ENCODE assay signal across 8 cellular contexts in genomic region chr6:155530219-155530834, GRCh38.
A peak's percentile ranks its signal among the peaks of the same experiment; 100 is the strongest.
DNase-seq lines count a peak whose midpoint lies in the region; ATAC-seq and TF ChIP-seq lines count a peak whose summit lies in the region.

No MANE protein-coding gene starts in this region.

- H3K9me3 Mint-ChIP-seq in brain, result peaks cover 16 to 19% (median 17%) of the 10 kb centered on the region in 5 experiments

- peaks cover 0 to 24% (median 10%) of the 10 kb centered on the region in 11 donors for H3K9me3 ChIP-seq in heart right ventricle
- H3K9me3 ChIP-seq in lower lobe of right lung, result peaks cover 6% of the 10 kb centered on the region

- H3K36me3 ChIP-seq in heart right ventricle, result no peaks in the 10 kb centered on the region
- no peaks in the 10 kb centered on the region for H3K36me3 ChIP-seq in lower lobe of right lung

- peaks cover 6% of the 10 kb centered on the region for H3K36me3 Mint-ChIP-seq in brain

- ATAC-seq in heart right ventricle (peak in 2 of 8 donors; percentile 55 to 62), left ventricle myocardium superior (no peak), lower lobe of right lung (peak in 1 of 2 donors; percentile 58), GM19324 (IDR thresholded peaks at IDR 0.05; ENCODE audit: low FRiP score, unreplicated experiment) (no peak)

- H3K27me3 ChIP-seq in heart right ventricle (no peaks in the 10 kb centered on the region), lower lobe of right lung (ENCODE audit: low read depth) (no peaks in the 10 kb centered on the region)

- H3K4me1 ChIP-seq in heart right ventricle (peaks cover 0 to 19% (median 12%) of the 10 kb centered on the region in 9 donors), lower lobe of right lung (peaks cover 21% of the 10 kb centered on the region)

- intact Hi-C loops in heart right ventricle (cut with DNase I), result loop anchor here in 6 of 10 donors (5.0 to 10.0 kb wide), 3 partner anchors 196 to 1204 kb away; no protein-coding TSS in a partner anchor
- intact Hi-C loops in left ventricle myocardium superior (cut with micrococcal nuclease), result loop anchor here (5.0 kb wide), 1 partner anchor 203 kb away; no protein-coding TSS in a partner anchor
- intact Hi-C loops in lower lobe of right lung (cut with DNase I), result loop anchor here (5.0 kb wide), 1 partner anchor 203 kb away; no protein-coding TSS in a partner anchor

- H3K4me1 Mint-ChIP-seq in brain, result peaks cover 15% of the 10 kb centered on the region

- WGBS in heart right ventricle, 2 donors, result 48% methylated on average over 4 of the region's 4 CpGs

- DNase-seq in heart right ventricle (no peak), left ventricle myocardium superior (no peak), H4 (ENCODE audit: low spot score) (peak; percentile 18), NCI-H146 (lab: John Stamatoyannopoulos, UW) (peak; percentile 59), lower lobe of right lung (no peak)
- DNase-seq in activated CD8-positive, alpha-beta memory T cell treated with anti-CD3 and anti-CD28 coated beads, Interleukin-2, amount 50 U/mL, for 4 hours, result no peak

- no peak overlapping the region for H3K27ac Mint-ChIP-seq in brain

- H3K4me3 ChIP-seq in heart right ventricle (no peak overlapping the region), lower lobe of right lung (no peak overlapping the region)

- TF ChIP-seq CTCF in heart right ventricle (IDR thresholded peaks at IDR 0.05), result peak; percentile 23 to 78 (median 64)
- TF ChIP-seq CTCF in brain (conservative IDR thresholded peaks at IDR 0.05), result peak; percentile 74 to 80
- TF ChIP-seq CTCF in lower lobe of right lung (IDR thresholded peaks at IDR 0.05), result peak; percentile 65

- H3K4me3 Mint-ChIP-seq in brain, result no peak overlapping the region

- no peak overlapping the region for H3K27ac ChIP-seq in heart right ventricle
- no peak overlapping the region for H3K27ac ChIP-seq in lower lobe of right lung

- no peaks in the 10 kb centered on the region for H3K27me3 Mint-ChIP-seq in brain

Comparison
In these comparisons a context has a peak if more than half of its experiments do, and no peak if none do; other contexts are left out.
1. DNase-seq: peak in H4 (single experiment) and NCI-H146 (single experiment); none in heart right ventricle (0 of 2), left ventricle myocardium superior (single experiment), lower lobe of right lung (single experiment) and activated CD8-positive, alpha-beta memory T cell treated with anti-CD3 and anti-CD28 coated beads, Interleukin-2, amount 50 U/mL, for 4 hours (single experiment).
2. Peak in every context shown above with its lines, with median percentiles within 50 percentile points of each other: CTCF ChIP-seq.